Comparison of ENCODE assay signal across 20 cellular contexts in genomic region chr2:147214900-147215299, GRCh38.
A peak's percentile ranks its signal among the peaks of the same experiment; 100 is the strongest.
DNase-seq lines count a peak whose midpoint lies in the region; ATAC-seq and TF ChIP-seq lines count a peak whose summit lies in the region.
"Had no signal": no experiment of that assay in that cellular context is flagged by ENCODE, and none has a peak within 500 bp of the region (broad histone marks: within the 10 kb centered on the region; RNA-seq: fewer than 3 reads in every experiment).

No MANE protein-coding gene starts in this region.

- DNase-seq in GM23338 (ENCODE audit: low spot score) = no peak
- DNase-seq in NCI-H524 (lab: John Stamatoyannopoulos, UW) = peak; percentile 20 to 80
- DNase-seq in epidermal melanocyte (ENCODE audit: insufficient read length, low spot score) = peak; percentile 38
- DNase-seq in gastrocnemius medialis = peak in 1 of 2 donors; percentile 3
- no peak for DNase-seq in adrenal gland
- DNase-seq: activated gamma-delta T cell treated with Interleukin-2 at 50 U/mL for 16 hours; BE2C; Calu3; H7; Kasumi-1; naive B cell; NCI-H1105 treated with DMSO at 0.1 percent for 48 hours; pancreas; sigmoid colon; stimulated activated CD4-positive, alpha-beta T cell treated with anti-CD3 and anti-CD28 coated beads, Interleukin-1b, Interleukin-23, amount 100 ng/mL, for 48 hours; stimulated activated naive CD8-positive, alpha-beta T cell treated with anti-CD3 and anti-CD28 coated beads, Interleukin-15, Interleukin-2, amounts not matched to agents 100 U/mL and 50 U/mL, for 24 hours; trophoblast cell had no signal

- H3K27ac ChIP-seq in GM23338 (ENCODE audit: low read depth) = no peak overlapping the region
- H3K27ac ChIP-seq in gastrocnemius medialis = no peak overlapping the region
- no peak overlapping the region for H3K27ac ChIP-seq in adrenal gland
- H3K27ac ChIP-seq: pancreas, sigmoid colon had no signal

- H3K27ac Mint-ChIP-seq in GM23338 = no peak overlapping the region
- H3K27ac Mint-ChIP-seq: naive B cell had no signal

- peaks cover 20% of the 10 kb centered on the region for H3K9me3 Mint-ChIP-seq in GM23338

- no peak for TF ChIP-seq POLR2A in gastrocnemius medialis (IDR thresholded peaks at IDR 0.05)
- no peak for TF ChIP-seq POLR2A in adrenal gland (IDR thresholded peaks at IDR 0.05)

- ATAC-seq in GM23338 (no peak), gastrocnemius medialis (peak; percentile 60 to 72), HG03139 (IDR thresholded peaks at IDR 0.05; ENCODE audit: unreplicated experiment) (no peak), HG02623 (IDR thresholded peaks at IDR 0.05; ENCODE audit: unreplicated experiment) (no peak)
- ATAC-seq: pancreas; stimulated activated naive CD8-positive, alpha-beta T cell treated with anti-CD3 and anti-CD28 coated beads, Interleukin-15, Interleukin-2, amounts not matched to agents 100 U/mL and 50 U/mL, for 24 hours had no signal

- no peaks in the 10 kb centered on the region for H3K27me3 Mint-ChIP-seq in GM23338 (ENCODE audit: insufficient read depth, low read depth, poor library complexity)
- H3K27me3 Mint-ChIP-seq: naive B cell had no signal

- peaks cover 7% of the 10 kb centered on the region for H3K4me1 Mint-ChIP-seq in GM23338
- H3K4me1 Mint-ChIP-seq: naive B cell had no signal

- WGBS in adrenal gland, 4 donors = 20 to 42% (median 29%) methylated on average over 1 to 2 of the region's 2 CpGs

- H2AFZ ChIP-seq in GM23338 = peak overlapping the region; percentile 56; the same call in 1 of the 2 replicates

- H3K4me2 ChIP-seq in GM23338 = no peak overlapping the region

- H3K79me2 ChIP-seq in GM23338 (replicated peaks; ENCODE audit: insufficient read depth) = no peaks in the 10 kb centered on the region

- peaks cover 10% of the 10 kb centered on the region for H3K36me3 Mint-ChIP-seq in GM23338 (ENCODE audit: low read depth)
- H3K36me3 Mint-ChIP-seq: naive B cell had no signal

- H3F3A ChIP-seq in GM23338 (replicated peaks; ENCODE audit: low read depth) = no peaks in the 10 kb centered on the region

- no peaks in the 10 kb centered on the region for H3K27me3 ChIP-seq in GM23338 (ENCODE audit: insufficient read depth)
- no peaks in the 10 kb centered on the region for H3K27me3 ChIP-seq in gastrocnemius medialis
- H3K27me3 ChIP-seq in adrenal gland = no peaks in the 10 kb centered on the region
- H3K27me3 ChIP-seq: BE2C, pancreas, sigmoid colon had no signal

- no peak overlapping the region for H3K4me3 ChIP-seq in GM23338
- no peak overlapping the region for H3K4me3 ChIP-seq in gastrocnemius medialis
- no peak overlapping the region for H3K4me3 ChIP-seq in adrenal gland
- H3K4me3 ChIP-seq: lung, pancreas, sigmoid colon had no signal

- 0 out of 2 replicates have a peak, but pooled peaks cover 3% of the 10 kb centered on the region for H3K4me1 ChIP-seq in GM23338 (ENCODE audit: insufficient read depth)
- H3K4me1 ChIP-seq in gastrocnemius medialis = peaks cover 0 to 5% of the 10 kb centered on the region in 2 donors
- no peaks in the 10 kb centered on the region for H3K4me1 ChIP-seq in adrenal gland (replicated peaks in 1 of 2)
- H3K4me1 ChIP-seq: BE2C, pancreas, sigmoid colon had no signal

- H3K36me3 ChIP-seq in GM23338 (ENCODE audit: insufficient read depth) (no peaks in the 10 kb centered on the region; the same call in 1 of the 2 replicates), gastrocnemius medialis (no peaks in the 10 kb centered on the region), adrenal gland (replicated peaks in 1 of 2) (no peaks in the 10 kb centered on the region)
- H3K36me3 ChIP-seq: BE2C, pancreas, sigmoid colon had no signal

- H3K9me2 ChIP-seq in GM23338 (ENCODE audit: insufficient read depth) = peaks cover 10% of the 10 kb centered on the region

- no peaks in the 10 kb centered on the region for H4K20me1 ChIP-seq in GM23338 (replicated peaks; ENCODE audit: insufficient read depth)

- intact Hi-C loops in gastrocnemius medialis (cut with DNase I; ENCODE audit: low total_unique reads) = no loop called here
- intact Hi-C loops in adrenal gland (cut with DNase I) = no loop called here

- TF ChIP-seq CTCF in GM23338 (conservative IDR thresholded peaks at IDR 0.05; ENCODE audit: low read depth in 2 of 2) (no peak), gastrocnemius medialis (IDR thresholded peaks at IDR 0.05 in 4 of 5, conservative IDR thresholded peaks at IDR 0.05 in 1 of 5) (no peak), adrenal gland (IDR thresholded peaks at IDR 0.05) (no peak)

- H3K9me3 ChIP-seq in gastrocnemius medialis = no peaks in the 10 kb centered on the region
- H3K9me3 ChIP-seq in adrenal gland (replicated peaks in 1 of 3) = no peaks in the 10 kb centered on the region
- H3K9me3 ChIP-seq: BE2C, pancreas, sigmoid colon had no signal

- in situ Hi-C loops in gastrocnemius medialis (cut with MboI; ENCODE audit: low sequenced_read_pairs in 4 of 4) = no loop called here

- no peak overlapping the region for H3K4me3 Mint-ChIP-seq in GM23338
- H3K4me3 Mint-ChIP-seq: naive B cell had no signal

TF ChIP-seq in GM23338, 12 proteins besides CTCF, POLR2A, EP300 and RAD21:
- no peak for TF ChIP-seq NANOG (IDR thresholded peaks at IDR 0.05; ENCODE audit: borderline replicate concordance)
- no peak for TF ChIP-seq STAT1 (IDR thresholded peaks at IDR 0.05; ENCODE audit: unreplicated experiment)
- no peak for TF ChIP-seq JUNB (IDR thresholded peaks at IDR 0.05; ENCODE audit: unreplicated experiment)
- no peak for TF ChIP-seq CREB1 (CRISPR knock-in tag; IDR thresholded peaks at IDR 0.05; ENCODE audit: low read depth)
- no peak for TF ChIP-seq ZNF462 (CRISPR knock-in tag; IDR thresholded peaks at IDR 0.05)
- TF ChIP-seq, protein P1, sequence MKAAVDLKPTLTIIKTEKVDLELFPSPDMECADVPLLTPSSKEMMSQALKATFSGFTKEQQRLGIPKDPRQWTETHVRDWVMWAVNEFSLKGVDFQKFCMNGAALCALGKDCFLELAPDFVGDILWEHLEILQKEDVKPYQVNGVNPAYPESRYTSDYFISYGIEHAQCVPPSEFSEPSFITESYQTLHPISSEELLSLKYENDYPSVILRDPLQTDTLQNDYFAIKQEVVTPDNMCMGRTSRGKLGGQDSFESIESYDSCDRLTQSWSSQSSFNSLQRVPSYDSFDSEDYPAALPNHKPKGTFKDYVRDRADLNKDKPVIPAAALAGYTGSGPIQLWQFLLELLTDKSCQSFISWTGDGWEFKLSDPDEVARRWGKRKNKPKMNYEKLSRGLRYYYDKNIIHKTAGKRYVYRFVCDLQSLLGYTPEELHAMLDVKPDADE (IDR thresholded peaks at IDR 0.05) = no peak

Comparison
In these comparisons a context has a peak if more than half of its experiments do, and no peak if none do; other contexts are left out.
1. ATAC-seq: peak in gastrocnemius medialis (2 of 2); none in GM23338 (single experiment), HG03139 (single experiment) and HG02623 (single experiment).
2. DNase-seq: peak in NCI-H524 (2 of 2) and epidermal melanocyte (single experiment); none in GM23338 (single experiment) and adrenal gland (0 of 7).